1 cellular context compared by ENCODE assay signal in genomic region chr18:35515460-35516130, GRCh38.
A peak's percentile ranks its signal among the peaks of the same experiment; 100 is the strongest.
TF ChIP-seq lines count a peak whose summit lies in the region.

No MANE protein-coding gene starts in this region.

TF ChIP-seq in HEK293, 187 proteins besides CTCF, POLR2A, EP300 and RAD21 (continued from another document):
- TF ChIP-seq EGR2 (tag by site-specific recombination; IDR thresholded peaks at IDR 0.05; ENCODE audit: low read depth) (0 out of 2 replicates have a peak, but pooled peaks have one; percentile 8), GLI2 (tag by site-specific recombination; IDR thresholded peaks at IDR 0.05; ENCODE audit: borderline replicate concordance, low read depth) (no peak), ZNF530 (tag by site-specific recombination; IDR thresholded peaks at IDR 0.05; ENCODE audit: low read depth) (no peak), ZNF623 (tag by site-specific recombination; IDR thresholded peaks at IDR 0.05) (no peak), ZNF544 (tag by site-specific recombination; IDR thresholded peaks at IDR 0.05) (no peak), SP7 (tag by site-specific recombination; IDR thresholded peaks at IDR 0.05) (no peak), ZBTB7A (tag by site-specific recombination; IDR thresholded peaks at IDR 0.05; ENCODE audit: low read depth) (no peak), ZBTB11 (tag by site-specific recombination; conservative IDR thresholded peaks at IDR 0.05; ENCODE audit: low read depth) (no peak), YY2 (tag by site-specific recombination; IDR thresholded peaks at IDR 0.05) (no peak), ZFP3 (tag by site-specific recombination; IDR thresholded peaks at IDR 0.05; ENCODE audit: low read depth) (no peak), ZNF670 (tag by site-specific recombination; IDR thresholded peaks at IDR 0.05; ENCODE audit: low read depth) (no peak), ZNF555 (tag by site-specific recombination; conservative IDR thresholded peaks at IDR 0.05) (no peak), ZNF600 (tag by site-specific recombination; IDR thresholded peaks at IDR 0.05) (no peak)
- TF ChIP-seq, protein P1, sequence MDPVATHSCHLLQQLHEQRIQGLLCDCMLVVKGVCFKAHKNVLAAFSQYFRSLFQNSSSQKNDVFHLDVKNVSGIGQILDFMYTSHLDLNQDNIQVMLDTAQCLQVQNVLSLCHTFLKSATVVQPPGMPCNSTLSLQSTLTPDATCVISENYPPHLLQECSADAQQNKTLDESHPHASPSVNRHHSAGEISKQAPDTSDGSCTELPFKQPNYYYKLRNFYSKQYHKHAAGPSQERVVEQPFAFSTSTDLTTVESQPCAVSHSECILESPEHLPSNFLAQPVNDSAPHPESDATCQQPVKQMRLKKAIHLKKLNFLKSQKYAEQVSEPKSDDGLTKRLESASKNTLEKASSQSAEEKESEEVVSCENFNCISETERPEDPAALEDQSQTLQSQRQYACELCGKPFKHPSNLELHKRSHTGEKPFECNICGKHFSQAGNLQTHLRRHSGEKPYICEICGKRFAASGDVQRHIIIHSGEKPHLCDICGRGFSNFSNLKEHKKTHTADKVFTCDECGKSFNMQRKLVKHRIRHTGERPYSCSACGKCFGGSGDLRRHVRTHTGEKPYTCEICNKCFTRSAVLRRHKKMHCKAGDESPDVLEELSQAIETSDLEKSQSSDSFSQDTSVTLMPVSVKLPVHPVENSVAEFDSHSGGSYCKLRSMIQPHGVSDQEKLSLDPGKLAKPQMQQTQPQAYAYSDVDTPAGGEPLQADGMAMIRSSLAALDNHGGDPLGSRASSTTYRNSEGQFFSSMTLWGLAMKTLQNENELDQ (tag by site-specific recombination; IDR thresholded peaks at IDR 0.05; ENCODE audit: low read depth) = no peak
